16 cellular contexts compared by ENCODE assay signal in the genomic region with DNA sequence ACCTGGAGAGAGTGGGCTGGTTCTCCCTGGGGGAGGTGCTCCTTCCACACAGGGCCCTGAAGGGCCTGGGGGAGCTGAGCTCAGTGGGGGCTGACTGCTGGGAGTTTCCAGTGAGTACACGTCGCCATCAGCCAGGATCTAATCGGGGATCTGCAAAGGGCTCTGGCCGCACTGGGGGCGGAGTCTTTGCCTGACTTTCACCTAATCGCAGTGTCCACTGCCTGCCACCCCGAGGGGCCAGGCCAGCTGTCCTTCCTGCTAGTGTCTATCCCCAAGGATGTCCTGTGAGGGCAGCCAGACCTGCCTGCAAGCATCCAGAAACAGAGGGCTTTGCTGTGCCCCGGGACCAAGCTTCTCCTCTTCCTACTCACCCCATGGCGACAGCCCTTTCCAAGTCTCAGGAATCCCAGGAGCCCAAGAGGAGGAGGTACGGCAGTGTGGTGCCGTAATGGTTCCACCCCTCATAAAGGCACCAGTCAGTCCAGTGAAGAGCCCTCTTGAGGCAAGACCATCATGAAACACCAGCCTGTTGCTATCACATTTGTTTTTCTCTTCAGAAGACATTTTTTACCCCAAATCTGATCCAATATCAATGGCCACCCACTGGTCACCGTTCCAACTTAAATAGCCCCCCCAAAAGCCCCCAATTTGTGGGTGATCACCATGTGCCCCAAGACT.
DNase-seq lines count a peak whose midpoint lies in the region; ATAC-seq, FAIRE-seq and TF ChIP-seq lines count a peak whose summit lies in the region.
"Had no signal": no experiment of that assay in that cellular context is flagged by ENCODE, and none has a peak within 500 bp of the region (broad histone marks: within the 10 kb centered on the region; RNA-seq: fewer than 3 reads in every experiment).

No MANE protein-coding gene starts in this region.

- TF ChIP-seq EP300 in K562 (IDR thresholded peaks at IDR 0.05; ENCODE audit: low read length): peak; percentile 78

- H3K9ac ChIP-seq in K562 (ENCODE audit: insufficient read depth in 1 of 2, low read depth in 2 of 2, low read length in 2 of 2): peak overlapping the region in 1 of 2 experiments; percentile 38; a peak in 2 of 4 replicates
- H3K9ac ChIP-seq: BLaER1 had no signal

- H3K36me3 ChIP-seq in K562 (ENCODE audit: control insufficient read depth, insufficient read depth, low read length): no peaks in the 10 kb centered on the region
- H3K36me3 ChIP-seq: BLaER1 had no signal

- no peaks in the 10 kb centered on the region for H3K9me1 ChIP-seq in K562 (ENCODE audit: control insufficient read depth, insufficient read depth, low read length)

- peak; percentile 13 for DNase-seq in activated CD8-positive, alpha-beta memory T cell treated with anti-CD3 and anti-CD28 coated beads for 24 hours
- no peak for DNase-seq in activated CD8-positive, alpha-beta memory T cell treated with anti-CD3 and anti-CD28 coated beads, Interleukin-2, amount 50 U/mL, for 4 hours
- DNase-seq in K562 (ENCODE audit: extremely low read depth in 1 of 4, low spot score in 3 of 4) (peak; percentile 30 to 68 (median 40)), islet precursor cell (peak; percentile 43), NCI-H2107 treated with DMSO at 0.1 percent for 48 hours (lab: John Stamatoyannopoulos, UW; ENCODE audit: unreplicated experiment) (no peak), NCI-H2227 (lab: John Stamatoyannopoulos, UW; ENCODE audit: unreplicated experiment) (no peak), GM19240 (ENCODE audit: insufficient read length, low spot score) (no peak)
- DNase-seq: 8988T; Calu3; CD4-positive, alpha-beta memory T cell; DMS79 treated with DMSO at 0.1 percent for 48 hours; GF-D8; GOT3; H9 had no signal

- peak; percentile 63 for ATAC-seq in K562
- ATAC-seq: HepG2 had no signal

- TF ChIP-seq RAD21 in K562 (CRISPR knock-in tag; conservative IDR thresholded peaks at IDR 0.05 in 1 of 2, IDR thresholded peaks at IDR 0.05 in 1 of 2): peak in 1 of 2 experiments; percentile 19

- peak overlapping the region; percentile 22; the same call in 1 of the 2 replicates for H2AFZ ChIP-seq in K562 (ENCODE audit: low read depth, low read length)

- no peaks in the 10 kb centered on the region for H4K20me1 ChIP-seq in K562 (replicated peaks; ENCODE audit: control insufficient read depth, insufficient read depth, low read length)
- H4K20me1 ChIP-seq: BLaER1 had no signal

- TF ChIP-seq POLR2A in K562 (conservative IDR thresholded peaks at IDR 0.05): no peak

- H3K27me3 ChIP-seq in K562 (ENCODE audit: control insufficient read depth in 2 of 2, insufficient read depth in 2 of 2, low read length in 2 of 2): peaks cover 0 to 17% of the 10 kb centered on the region in 2 experiments; a peak in 3 of 5 replicates
- H3K27me3 ChIP-seq: BLaER1 had no signal

- peaks cover 10 to 37% of the 10 kb centered on the region in 2 experiments for H3K4me1 ChIP-seq in K562 (replicated peaks in 1 of 2; ENCODE audit: control insufficient read depth in 2 of 2, insufficient read depth in 2 of 2, low read length in 2 of 2)

- intact Hi-C loops in K562 (cut with micrococcal nuclease): no loop called here

- peak overlapping the region; percentile 66 for H3K4me2 ChIP-seq in K562 (ENCODE audit: insufficient read depth, low read length)
- H3K4me2 ChIP-seq: BLaER1 had no signal

- WGBS in K562 (ENCODE audit: insufficient coverage, low coverage, missing lambda C conversion rate): 8% methylated on average over 12 of the region's 12 CpGs

- H3K27ac ChIP-seq in K562 (ENCODE audit: extremely low read depth, low read depth, low read length): no peak overlapping the region
- H3K27ac ChIP-seq: BLaER1 had no signal

- no peak for FAIRE-seq in K562 (lab: Jason Lieb, UNC)
- FAIRE-seq: HepG2 had no signal

- no peak overlapping the region for H3K4me3 ChIP-seq in K562
- H3K4me3 ChIP-seq: BLaER1 had no signal

- in situ Hi-C loops in K562 (cut with MboI): no loop called here

- H3K79me2 ChIP-seq in K562 (ENCODE audit: control insufficient read depth, insufficient read depth, low read length): no peaks in the 10 kb centered on the region

- no TSS peak for BruUV-seq in K562 (replicated peaks; lab: Mats Ljungman, UMichigan)

- CTCF ChIA-PET in K562 (lab: Yijun Ruan, JAX; ENCODE audit: low intra/inter-chr PET ratio): no interaction called here

- TF ChIP-seq CTCF in K562 (IDR thresholded peaks at IDR 0.05 in 2 of 3, conservative IDR thresholded peaks at IDR 0.05 in 1 of 3; ENCODE audit: insufficient read depth in 2 of 3, low read depth in 1 of 3, low read length in 3 of 3): no peak

- H3K9me3 ChIP-seq in K562 (replicated peaks; ENCODE audit: control insufficient read depth, insufficient read depth, low read depth, low read length): 0 out of 2 replicates have a peak, but pooled peaks cover under 1% of the 10 kb centered on the region

- POLR2A ChIA-PET in K562 (lab: Yijun Ruan, JAX): interaction anchor here (0.6 kb wide), 1 partner anchor 53 kb away, joined by 3 read pairs; no protein-coding TSS in a partner anchor

TF ChIP-seq in K562, 482 proteins besides CTCF, POLR2A, EP300 and RAD21 (continues in another document):
- TF ChIP-seq MBD2 (IDR thresholded peaks at IDR 0.05; ENCODE audit: borderline replicate concordance, low read depth): 0 out of 2 replicates have a peak, but pooled peaks have one; percentile 8
- TF ChIP-seq SMARCE1 (IDR thresholded peaks at IDR 0.05): peak; percentile 57; the same call in 1 of the 2 replicates
- TF ChIP-seq PYGO2 (tag; IDR thresholded peaks at IDR 0.05): no peak
- no peak for TF ChIP-seq PPARD (CRISPR knock-in tag; IDR thresholded peaks at IDR 0.05)
- TF ChIP-seq MLLT1 (IDR thresholded peaks at IDR 0.05): peak in 1 of 2 experiments; percentile 71; a peak in 1 of 4 replicates
- TF ChIP-seq NCOR1 (IDR thresholded peaks at IDR 0.05): peak; percentile 42; the same call in 1 of the 2 replicates
- 0 out of 2 replicates have a peak, but pooled peaks have one; percentile 16 for TF ChIP-seq NFXL1 (CRISPR knock-in tag; IDR thresholded peaks at IDR 0.05)
- TF ChIP-seq POLR2G (IDR thresholded peaks at IDR 0.05; ENCODE audit: low read depth, low read length): peak; percentile 54
- TF ChIP-seq SMARCC2 (IDR thresholded peaks at IDR 0.05; ENCODE audit: low read depth): 0 out of 2 replicates have a peak, but pooled peaks have one; percentile 36
- TF ChIP-seq MEF2D (tag; conservative IDR thresholded peaks at IDR 0.05; ENCODE audit: low read depth): peak; percentile 41; the same call in 1 of the 2 replicates
- TF ChIP-seq SMARCA5 (IDR thresholded peaks at IDR 0.05): no peak
- no peak for TF ChIP-seq ZNF23 (CRISPR knock-in tag; IDR thresholded peaks at IDR 0.05)
- TF ChIP-seq POLR2AphosphoS2 (IDR thresholded peaks at IDR 0.05; ENCODE audit: low read length): no peak
- no peak for TF ChIP-seq EZH2 (IDR thresholded peaks at IDR 0.05; ENCODE audit: borderline replicate concordance, low read depth, low read length)
- no peak for TF ChIP-seq SRF (CRISPR knock-in tag; IDR thresholded peaks at IDR 0.05)
- no peak for TF ChIP-seq MAX (CRISPR knock-in tag; IDR thresholded peaks at IDR 0.05)
- peak; percentile 88 for TF ChIP-seq ARID1B (IDR thresholded peaks at IDR 0.05)
- TF ChIP-seq ZNF197 (CRISPR knock-in tag; IDR thresholded peaks at IDR 0.05; ENCODE audit: low read depth): 0 out of 2 replicates have a peak, but pooled peaks have one; percentile 7
- no peak for TF ChIP-seq CBX1 (IDR thresholded peaks at IDR 0.05; ENCODE audit: low read depth)
- TF ChIP-seq ELF2 (CRISPR knock-in tag; IDR thresholded peaks at IDR 0.05): peak; percentile 69
- TF ChIP-seq ZNF589 (CRISPR knock-in tag; IDR thresholded peaks at IDR 0.05; ENCODE audit: low read depth): 0 out of 2 replicates have a peak, but pooled peaks have one; percentile 45
- TF ChIP-seq, protein P1, sequence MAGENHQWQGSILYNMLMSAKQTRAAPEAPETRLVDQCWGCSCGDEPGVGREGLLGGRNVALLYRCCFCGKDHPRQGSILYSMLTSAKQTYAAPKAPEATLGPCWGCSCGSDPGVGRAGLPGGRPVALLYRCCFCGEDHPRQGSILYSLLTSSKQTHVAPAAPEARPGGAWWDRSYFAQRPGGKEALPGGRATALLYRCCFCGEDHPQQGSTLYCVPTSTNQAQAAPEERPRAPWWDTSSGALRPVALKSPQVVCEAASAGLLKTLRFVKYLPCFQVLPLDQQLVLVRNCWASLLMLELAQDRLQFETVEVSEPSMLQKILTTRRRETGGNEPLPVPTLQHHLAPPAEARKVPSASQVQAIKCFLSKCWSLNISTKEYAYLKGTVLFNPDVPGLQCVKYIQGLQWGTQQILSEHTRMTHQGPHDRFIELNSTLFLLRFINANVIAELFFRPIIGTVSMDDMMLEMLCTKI (IDR thresholded peaks at IDR 0.05; ENCODE audit: partially characterized antibody): no peak

Comparison
In these comparisons a context has a peak if more than half of its experiments do, and no peak if none do; other contexts are left out.
1. DNase-seq: peak in activated CD8-positive, alpha-beta memory T cell treated with anti-CD3 and anti-CD28 coated beads for 24 hours (single experiment), K562 (4 of 4) and islet precursor cell (single experiment); none in activated CD8-positive, alpha-beta memory T cell treated with anti-CD3 and anti-CD28 coated beads, Interleukin-2, amount 50 U/mL, for 4 hours (single experiment), NCI-H2107 treated with DMSO at 0.1 percent for 48 hours (single experiment), NCI-H2227 (single experiment) and GM19240 (single experiment).